9 cellular contexts compared by ENCODE assay signal in genomic region chr17:80455784-80456183, GRCh38. TPM values are rescaled to one million over a fixed set of nuclear protein-coding genes. Genes with fewer than 3 reads are reported as not detected.
DNase-seq lines count a peak whose midpoint lies in the region; ATAC-seq and TF ChIP-seq lines count a peak whose summit lies in the region.
"Had no signal": no experiment of that assay in that cellular context is flagged by ENCODE, and none has a peak within 500 bp of the region (broad histone marks: within the 10 kb centered on the region; RNA-seq: fewer than 3 reads in every experiment).

No MANE protein-coding gene starts in this region.

- DNase-seq in CD14-positive monocyte (ENCODE audit: low spot score) (no peak), MCF 10A (ENCODE audit: unreplicated experiment) (no peak), NCI-H146 treated with DMSO at 0.1 percent for 48 hours (lab: John Stamatoyannopoulos, UW; ENCODE audit: unreplicated experiment) (no peak), NCI-H1436 treated with DMSO at 0.1 percent for 48 hours (lab: John Stamatoyannopoulos, UW) (no peak)
- DNase-seq in stimulated activated naive CD4-positive, alpha-beta T cell (lab: John Stamatoyannopoulos, UW), result no peak
- DNase-seq: small intestine had no signal

- peaks cover 16% of the 10 kb centered on the region for H3K79me2 ChIP-seq in Loucy (ENCODE audit: insufficient read depth, low read length)

- H3K4me1 ChIP-seq in Loucy (ENCODE audit: insufficient read depth, low read length, poor library complexity, severe bottlenecking), result peaks cover 54% of the 10 kb centered on the region

- no peaks in the 10 kb centered on the region for H3K36me3 ChIP-seq in Loucy (ENCODE audit: insufficient read depth, low read length)

- CTCF ChIA-PET in MCF 10A (lab: Yijun Ruan, JAX), result interaction anchor here (0.7 to 0.9 kb wide), 2 partner anchors 120 to 1574 kb away, joined by 4 read pairs; no protein-coding TSS in a partner anchor

- POLR2A ChIA-PET in MCF 10A (lab: Yijun Ruan, JAX), result interaction anchor here (0.6 to 2.5 kb wide), 15 partner anchors 10 to 444 kb away, joined by 3 to 19 read pairs (median 7); partner anchors contain the start of gene RPTOR

- peak overlapping the region in 2 of 7 donors; percentile 45 to 66 for H3K27ac Mint-ChIP-seq in CD14-positive monocyte
- peak overlapping the region; percentile 99 for H3K27ac Mint-ChIP-seq in MCF 10A (ENCODE audit: low read depth, unreplicated experiment)
- peak overlapping the region; percentile 90 to 98 (median 97) for H3K27ac Mint-ChIP-seq in nephron

- intact Hi-C loops in CD14-positive monocyte (cut with micrococcal nuclease), result loop anchor here in 1 of 2 donors (2.0 kb wide), 1 partner anchor 41 kb away; the partner anchor contains the start of gene ENDOV
- intact Hi-C loops in MCF 10A (cut with micrococcal nuclease), result no loop called here

- H3K9me3 ChIP-seq in Loucy (ENCODE audit: insufficient read depth, low read depth, low read length), result no peaks in the 10 kb centered on the region

- no peak overlapping the region for H2AFZ ChIP-seq in Loucy (ENCODE audit: low read length)

- no peaks in the 10 kb centered on the region for H3K27me3 ChIP-seq in Loucy (ENCODE audit: insufficient read depth, low read length, poor library complexity, severe bottlenecking)

- H3K36me3 Mint-ChIP-seq in CD14-positive monocyte, result no peaks in the 10 kb centered on the region
- H3K36me3 Mint-ChIP-seq in MCF 10A (ENCODE audit: insufficient read depth, unreplicated experiment), result no peaks in the 10 kb centered on the region
- H3K36me3 Mint-ChIP-seq in nephron (ENCODE audit: low read depth), result no peaks in the 10 kb centered on the region

- H3K9me2 ChIP-seq in Loucy (replicated peaks; ENCODE audit: low read depth, low read length), result no peaks in the 10 kb centered on the region

- no peaks in the 10 kb centered on the region for H3F3A ChIP-seq in Loucy (ENCODE audit: low read depth)

- H3K9me3 Mint-ChIP-seq in CD14-positive monocyte, result peaks cover 2 to 9% (median 6%) of the 10 kb centered on the region in 7 donors
- no peaks in the 10 kb centered on the region for H3K9me3 Mint-ChIP-seq in MCF 10A (ENCODE audit: unreplicated experiment)
- H3K9me3 Mint-ChIP-seq in nephron, result no peaks in the 10 kb centered on the region

- H3K4me3 Mint-ChIP-seq in CD14-positive monocyte (peak overlapping the region; percentile 51 to 94), MCF 10A (ENCODE audit: unreplicated experiment) (peak overlapping the region; percentile 92), nephron (peak overlapping the region; percentile 92 to 95 (median 95))

- no peak for ATAC-seq in HG02852 (IDR thresholded peaks at IDR 0.05; ENCODE audit: unreplicated experiment)

- H3K4me1 Mint-ChIP-seq in CD14-positive monocyte, result peaks cover 28% of the 10 kb centered on the region
- peaks cover 9% of the 10 kb centered on the region for H3K4me1 Mint-ChIP-seq in MCF 10A (ENCODE audit: insufficient read depth, unreplicated experiment)
- peaks cover 55% of the 10 kb centered on the region for H3K4me1 Mint-ChIP-seq in nephron

- no TSS peak for BruUV-seq in MCF 10A (replicated peaks; lab: Mats Ljungman, UMichigan)

- H3K9ac ChIP-seq in Loucy (ENCODE audit: low read depth, low read length, poor library complexity, severe bottlenecking), result peak overlapping the region; percentile 100

- H3K27me3 Mint-ChIP-seq in CD14-positive monocyte (ENCODE audit: low read depth in 3 of 3) (peaks cover 13 to 28% (median 22%) of the 10 kb centered on the region in 3 donors), MCF 10A (ENCODE audit: insufficient read depth, unreplicated experiment) (peaks cover 7% of the 10 kb centered on the region), nephron (ENCODE audit: low read depth) (peaks cover 27% of the 10 kb centered on the region)

- no peaks in the 10 kb centered on the region for H4K20me1 ChIP-seq in Loucy (ENCODE audit: insufficient read depth, low read length, poor library complexity, severe bottlenecking)

- H3K4me2 ChIP-seq in Loucy (ENCODE audit: low read depth, low read length, poor library complexity, severe bottlenecking), result peak overlapping the region; percentile 92

- peak overlapping the region; percentile 100 for H3K4me3 ChIP-seq in Loucy (ENCODE audit: low read length, poor library complexity, severe bottlenecking)

- TF ChIP-seq CTCF in CD14-positive monocyte (IDR thresholded peaks at IDR 0.05) (no peak), Loucy (conservative IDR thresholded peaks at IDR 0.05; ENCODE audit: low read length) (no peak), MCF 10A (IDR thresholded peaks at IDR 0.05; ENCODE audit: unreplicated experiment) (no peak), nephron (IDR thresholded peaks at IDR 0.05; ENCODE audit: unreplicated experiment in 3 of 3) (no peak)

RNA-seq across cellular contexts. Expression of gene NPTX1, which starts 20.6 kb away (rescaled TPM):
- not detected for polyA plus RNA-seq in CD14-positive monocyte
- total RNA-seq in MCF 10A (2022), result not detected in 2 replicates

RNA-seq across cellular contexts. Expression of gene ENDOV, which starts 40.8 kb away (rescaled TPM):
- 10 to 100 TPM; 10.4 to 13.3 TPM for polyA plus RNA-seq in CD14-positive monocyte
- 28.0 and 34.4 TPM in 2 replicates for total RNA-seq in MCF 10A (2022)
